8 cellular contexts compared by ENCODE assay signal in genomic region chr13:20773194-20774080, GRCh38. TPM values are rescaled to one million over a fixed set of nuclear protein-coding genes. Genes with fewer than 3 reads are reported as not detected.
DNase-seq lines count a peak whose midpoint lies in the region; ATAC-seq, FAIRE-seq and TF ChIP-seq lines count a peak whose summit lies in the region.

Gene EEF1AKMT1 (minus strand): TSS chr13:20773961. CDS start chr13:20757598, 16,363 bp downstream.

- peak; percentile 90 for ATAC-seq in HG02840 (IDR thresholded peaks at IDR 0.05; ENCODE audit: low FRiP score, unreplicated experiment)
- peak; percentile 97 to 100 (median 99) for ATAC-seq in heart right ventricle
- peak; percentile 99 for ATAC-seq in upper lobe of left lung (ENCODE audit: low FRiP score in 2 of 2)

- WGBS in heart right ventricle, 2 donors: 0% methylated on average over 72 of the region's 72 CpGs
- WGBS in upper lobe of left lung, 2 donors: 0% methylated on average over 26 to 72 of the region's 72 CpGs

- peak; percentile 62 for DNase-seq in GM12892 (ENCODE audit: insufficient read length)
- DNase-seq in NCI-H1436 treated with DMSO at 0.1 percent for 48 hours (lab: John Stamatoyannopoulos, UW): peak; percentile 1
- DNase-seq in T follicular helper cell (ENCODE audit: low read depth): peak; percentile 88
- DNase-seq in amniotic epithelial cell (ENCODE audit: low read depth): peak; percentile 90
- peak; percentile 92 to 97 for DNase-seq in heart right ventricle
- peak; percentile 80 to 98 (median 88) for DNase-seq in posterior cingulate gyrus
- peak; percentile 94 to 100 for DNase-seq in upper lobe of left lung

- H3K4me1 ChIP-seq in heart right ventricle: peaks cover 0 to 15% (median 9%) of the 10 kb centered on the region in 9 donors
- H3K4me1 ChIP-seq in upper lobe of left lung: peaks cover 7 to 16% (median 9%) of the 10 kb centered on the region in 4 donors

- FAIRE-seq in GM12892 (lab: Jason Lieb, UNC): peak; percentile 96

- H3K36me3 ChIP-seq in heart right ventricle: peaks cover 0 to 26% (median 0%) of the 10 kb centered on the region in 9 donors
- H3K36me3 ChIP-seq in upper lobe of left lung: no peaks in the 10 kb centered on the region

- intact Hi-C loops in heart right ventricle (cut with DNase I): loop anchor here in 4 of 10 donors (5.0 to 10.0 kb wide), 3 partner anchors 49 to 61 kb away; no protein-coding TSS in a partner anchor
- intact Hi-C loops in posterior cingulate gyrus (cut with DNase I): loop anchor here (5.0 to 10.0 kb wide), 2 partner anchors 71 to 209 kb away; partner anchors contain the start of genes IFT88 and IL17D

- H3K27ac ChIP-seq in heart right ventricle (peak within 1 kb of the TSS; percentile 85 to 95 (median 89)), upper lobe of left lung (peak within 1 kb of the TSS; percentile 89 to 93 (median 92))

- TF ChIP-seq POLR2A in GM12892 (IDR thresholded peaks at IDR 0.05; ENCODE audit: low read depth, low read length) (peak; percentile 83), upper lobe of left lung (IDR thresholded peaks at IDR 0.05) (peak in 3 of 4 donors; percentile 80 to 95 (median 83))

- TF ChIP-seq EP300 in upper lobe of left lung (IDR thresholded peaks at IDR 0.05): peak in 1 of 4 donors; percentile 66

- H3K9me3 ChIP-seq in heart right ventricle (peaks cover 0 to 21% (median 0%) of the 10 kb centered on the region in 11 donors), upper lobe of left lung (no peaks in the 10 kb centered on the region)

- no peaks in the 10 kb centered on the region for H3K27me3 ChIP-seq in heart right ventricle
- no peaks in the 10 kb centered on the region for H3K27me3 ChIP-seq in upper lobe of left lung

- H3K4me3 ChIP-seq in heart right ventricle: peak within 1 kb of the TSS; percentile 52 to 86 (median 66)
- H3K4me3 ChIP-seq in upper lobe of left lung: peak within 1 kb of the TSS; percentile 49 to 80 (median 66)

- TF ChIP-seq CTCF in heart right ventricle (IDR thresholded peaks at IDR 0.05) (no peak), upper lobe of left lung (IDR thresholded peaks at IDR 0.05) (peak in 2 of 6 experiments; percentile 7 to 14)

RNA-seq across cellular contexts. Expression of gene EEF1AKMT1, which starts in this region (rescaled TPM):
- polyA plus RNA-seq in GM12892 (2012; ENCODE audit: missing spikeins): 11.2 TPM
- 1 to 10 TPM; 6.1 to 9.9 (median 7.9) TPM for total RNA-seq in heart right ventricle
- polyA plus RNA-seq in heart right ventricle: 10 to 100 TPM in 1 of 2 donors, 1 to 10 TPM in 1; 9.1 to 10.2 TPM
- 10 to 100 TPM in 2 of 6 donors, 1 to 10 TPM in 4; 3.1 to 13.8 (median 9.0) TPM for total RNA-seq in upper lobe of left lung

Comparison
In these comparisons a context has a peak if more than half of its experiments do, and no peak if none do; other contexts are left out.
1. Peak in every context shown above with its lines: DNase-seq, ATAC-seq, H3K4me3 ChIP-seq and H3K27ac ChIP-seq.
2. DNase-seq: peak in every context shown above with its lines; median percentile 97 in upper lobe of left lung; 94 in heart right ventricle; 90 in amniotic epithelial cell; 88 in T follicular helper cell; 88 in posterior cingulate gyrus; 62 in GM12892; 1 in NCI-H1436 treated with DMSO at 0.1 percent for 48 hours.